8 cellular contexts compared by ENCODE assay signal in genomic region chr20:43666376-43667328, GRCh38. TPM values are rescaled to one million over a fixed set of nuclear protein-coding genes. Genes with fewer than 3 reads are reported as not detected.
DNase-seq lines count a peak whose midpoint lies in the region; ATAC-seq and TF ChIP-seq lines count a peak whose summit lies in the region.

Gene MYBL2, plus strand, starts transcription at chr20:43667114. Its CDS starts 170 bp downstream, at chr20:43667284.

- H4K5ac ChIP-seq in IMR-90 (ENCODE audit: low read depth, low read length) = no peak within 1 kb of the TSS

- H3K56ac ChIP-seq in IMR-90 (ENCODE audit: extremely low read depth, insufficient read depth, low read length) = no peak within 1 kb of the TSS

- TF ChIP-seq POLR2A in IMR-90 (IDR thresholded peaks at IDR 0.05; ENCODE audit: low read depth, low read length) = no peak; the same call in 1 of the 2 replicates
- peak; percentile 80 for TF ChIP-seq POLR2A in Raji (IDR thresholded peaks at IDR 0.05; ENCODE audit: insufficient read depth, low read depth, low read length)

- no peak for TF ChIP-seq CTCF in IMR-90 (conservative IDR thresholded peaks at IDR 0.05; ENCODE audit: low read depth, low read length)

- peak; percentile 75 for DNase-seq in Daoy (ENCODE audit: low read depth)
- peak; percentile 45 for DNase-seq in IMR-90
- DNase-seq in activated effector memory CD4-positive, alpha-beta T cell treated with Interleukin-2 at 50 U/mL for 16 hours = peak; percentile 63
- DNase-seq in glomerular endothelial cell (ENCODE audit: extremely low read depth, low read depth, low spot score) = no peak
- no peak for DNase-seq in dedifferentiated amniotic fluid mesenchymal stem cell (ENCODE audit: extremely low spot score)

- peak within 1 kb of the TSS; percentile 77 for H3K4me3 ChIP-seq in IMR-90 (ENCODE audit: insufficient read depth, low read depth, low read length)
- peak within 1 kb of the TSS; percentile 60 for H3K4me3 ChIP-seq in rectal smooth muscle tissue (ENCODE audit: low read length)

- H3K9ac ChIP-seq in IMR-90 (ENCODE audit: low read depth, low read length) (peak within 1 kb of the TSS; percentile 33), rectal smooth muscle tissue (ENCODE audit: low read length) (no peak within 1 kb of the TSS)

- CTCF ChIA-PET in IMR-90 (lab: Yijun Ruan, JAX) = interaction anchor here (0.7 kb wide), 1 partner anchor 445 kb away, joined by 3 read pairs; no protein-coding TSS in a partner anchor

- intact Hi-C loops in IMR-90 (cut with micrococcal nuclease) = no loop called here

- POLR2A ChIA-PET in IMR-90 (lab: Charles Lee; ENCODE audit: unreplicated experiment) = no interaction called here

- BruUV-seq in IMR-90 (replicated peaks; lab: Mats Ljungman, UMichigan) = no TSS peak

- peak within 1 kb of the TSS; percentile 56 for H2AK5ac ChIP-seq in IMR-90 (ENCODE audit: low read depth, low read length)

- peak within 1 kb of the TSS; percentile 87 for H3K23ac ChIP-seq in IMR-90 (ENCODE audit: low read depth, low read length)

- no peak for TF ChIP-seq RAD21 in IMR-90 (IDR thresholded peaks at IDR 0.05; ENCODE audit: low read length)

- no peak within 1 kb of the TSS for H2BK5ac ChIP-seq in IMR-90 (ENCODE audit: low read depth, low read length, poor library complexity, severe bottlenecking)

- H2BK20ac ChIP-seq in IMR-90 (ENCODE audit: low read depth, low read length) = no peak within 1 kb of the TSS

- dilution Hi-C loops in IMR-90 (cut with HindIII; ENCODE audit: low sequenced_read_pairs, unreplicated experiment) = no loop called here

- H4K91ac ChIP-seq in IMR-90 (ENCODE audit: insufficient read depth, low read depth, low read length) = no peak within 1 kb of the TSS

- peak within 1 kb of the TSS; percentile 27; the same call in 1 of the 2 replicates for H3K4ac ChIP-seq in IMR-90 (ENCODE audit: low read depth, low read length)

- peaks cover 14% of the 10 kb centered on the region for H3K9me1 ChIP-seq in IMR-90 (ENCODE audit: insufficient read depth, low read length)

- peak within 1 kb of the TSS in 1 of 2 experiments; percentile 46; a peak in 1 of 4 replicates for H4K8ac ChIP-seq in IMR-90 (ENCODE audit: low read depth in 2 of 2, low read length in 2 of 2)

- H3K27me3 ChIP-seq in IMR-90 (ENCODE audit: control insufficient read depth, insufficient read depth, low read length) = peaks cover 3% of the 10 kb centered on the region; the same call in 1 of the 2 replicates
- peaks cover 11% of the 10 kb centered on the region for H3K27me3 ChIP-seq in rectal smooth muscle tissue (ENCODE audit: control insufficient read depth, insufficient read depth, low read length)

- WGBS in IMR-90 (ENCODE audit: extremely low coverage in 2 of 2, insufficient read length in 1 of 2), 2 experiments = 5% methylated on average over 33 of the region's 90 CpGs; no CpG with 5 or more reads in 1 of the 2 experiments

- H4K20me1 ChIP-seq in IMR-90 (ENCODE audit: insufficient read depth, low read length) = peaks cover 4% of the 10 kb centered on the region

- no peak within 1 kb of the TSS for H3K18ac ChIP-seq in IMR-90 (ENCODE audit: low read depth, low read length)

- H2BK120ac ChIP-seq in IMR-90 (ENCODE audit: low read depth, low read length) = no peak within 1 kb of the TSS

- H3K79me1 ChIP-seq in IMR-90 (ENCODE audit: low read depth in 1 of 2, low read length in 2 of 2) = peaks cover 15 to 28% of the 10 kb centered on the region in 2 experiments

- H3K27ac ChIP-seq in IMR-90 (ENCODE audit: insufficient read depth, low read length) (peak within 1 kb of the TSS; percentile 4; the same call in 1 of the 2 replicates), rectal smooth muscle tissue (ENCODE audit: low read depth, low read length) (no peak within 1 kb of the TSS)

- ATAC-seq in GM21528 (IDR thresholded peaks at IDR 0.05; ENCODE audit: low FRiP score, unreplicated experiment) (peak; percentile 79), IMR-90 (ENCODE audit: low read depth) (peak; percentile 99)

- H2AFZ ChIP-seq in IMR-90 (replicated peaks; ENCODE audit: low read length, poor library complexity) = peak within 1 kb of the TSS; percentile 99

- H3K14ac ChIP-seq in IMR-90 (replicated peaks; ENCODE audit: low read depth, low read length) = no peak within 1 kb of the TSS; the same call in 1 of the 2 replicates

- no peak within 1 kb of the TSS for H2BK15ac ChIP-seq in IMR-90 (ENCODE audit: low read depth, low read length)

- H2AK9ac ChIP-seq in IMR-90 (replicated peaks; ENCODE audit: low read depth, low read length, poor library complexity) = peak within 1 kb of the TSS; percentile 84

- in situ Hi-C loops in IMR-90 (cut with MboI; ENCODE audit: low sequenced_read_pairs) = no loop called here

- H3K4me1 ChIP-seq in IMR-90 (ENCODE audit: control insufficient read depth, insufficient read depth, low read length) = peaks cover 1% of the 10 kb centered on the region; the same call in 1 of the 2 replicates
- no peaks in the 10 kb centered on the region for H3K4me1 ChIP-seq in rectal smooth muscle tissue (ENCODE audit: control insufficient read depth, insufficient read depth, low read length)

- no peaks in the 10 kb centered on the region for H3K9me3 ChIP-seq in IMR-90 (ENCODE audit: control insufficient read depth, insufficient read depth, low read length)

- H3K36me3 ChIP-seq in IMR-90 (ENCODE audit: control insufficient read depth, insufficient read depth, low read length) = no peaks in the 10 kb centered on the region
- no peaks in the 10 kb centered on the region for H3K36me3 ChIP-seq in rectal smooth muscle tissue (ENCODE audit: control insufficient read depth, insufficient read depth, low read length)

- H3K4me2 ChIP-seq in IMR-90 (ENCODE audit: low read depth, low read length) = peak within 1 kb of the TSS; percentile 67

TF ChIP-seq in IMR-90, 13 proteins besides CTCF, POLR2A, EP300 and RAD21:
- peak; percentile 9; the same call in 1 of the 2 replicates for TF ChIP-seq MAZ (IDR thresholded peaks at IDR 0.05; ENCODE audit: borderline replicate concordance, low read depth, low read length)
- no peak for TF ChIP-seq BHLHE40 (IDR thresholded peaks at IDR 0.05; ENCODE audit: low read depth, low read length)
- TF ChIP-seq MXI1 (IDR thresholded peaks at IDR 0.05; ENCODE audit: borderline replicate concordance, low read depth, low read length) = peak; percentile 95

RNA-seq across cellular contexts. Expression of gene MYBL2, which starts in this region (rescaled TPM):
- 30.0 and 48.8 TPM in 2 replicates for total RNA-seq in Daoy (2014; rRNA removed; shearing (Covaris generic))
- 21.7 and 23.1 TPM in 2 replicates for total RNA-seq in IMR-90 (2012; rRNA removed)
- 12.4 and 13.2 TPM in 2 replicates for polyA plus RNA-seq in IMR-90 (2012; rRNA removed)
- 6.4 and 7.5 TPM in 2 replicates for polyA plus RNA-seq in IMR-90 (2012; cell fraction: cytosol; rRNA removed)
- polyA plus RNA-seq in IMR-90 (2012; cell fraction: nucleus; rRNA removed; ENCODE audit: low replicate concordance) = 5.6 and 8.9 TPM in 2 replicates
- 8.9 and 21.4 TPM in 2 replicates for total RNA-seq in glomerular endothelial cell

Comparison
In these comparisons a context has a peak if more than half of its experiments do, and no peak if none do; other contexts are left out.
1. DNase-seq: peak in Daoy (single experiment), IMR-90 (single experiment) and activated effector memory CD4-positive, alpha-beta T cell treated with Interleukin-2 at 50 U/mL for 16 hours (single experiment); none in glomerular endothelial cell (single experiment) and dedifferentiated amniotic fluid mesenchymal stem cell (single experiment).